Comparison of ENCODE assay signal across 9 cellular contexts in the genomic region with DNA sequence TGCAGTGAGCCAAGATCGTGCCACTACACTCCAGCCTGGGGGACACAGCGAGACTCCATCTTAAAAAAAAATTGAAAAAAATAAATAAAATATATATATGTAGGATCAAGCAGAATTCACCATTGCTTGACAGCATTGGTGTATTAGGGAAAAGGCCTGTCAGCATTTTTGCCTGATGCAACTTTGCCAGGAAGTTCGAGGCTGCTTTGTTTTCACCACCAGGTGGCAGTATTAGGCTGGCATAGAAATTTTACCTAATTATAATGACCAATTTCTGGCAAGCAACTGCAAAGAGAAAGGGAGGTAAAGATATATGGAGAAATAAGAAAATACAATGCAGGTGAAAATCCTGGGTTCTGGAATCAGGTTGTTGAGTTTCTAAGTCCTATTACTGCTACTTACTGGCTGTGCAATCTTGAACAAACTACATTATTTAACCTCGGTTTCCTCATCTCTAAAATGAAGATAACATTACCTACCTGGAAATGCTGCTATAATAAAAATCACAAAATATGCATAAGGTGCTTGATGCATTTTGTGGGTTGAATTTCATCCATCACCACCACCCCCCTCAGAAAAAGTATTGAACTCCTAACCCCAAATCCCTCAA. TPM values are rescaled to one million over a fixed set of nuclear protein-coding genes. Genes with fewer than 3 reads are reported as not detected.
A peak's percentile ranks its signal among the peaks of the same experiment; 100 is the strongest.
DNase-seq lines count a peak whose midpoint lies in the region; ATAC-seq, FAIRE-seq and TF ChIP-seq lines count a peak whose summit lies in the region.
"Had no signal": no experiment of that assay in that cellular context is flagged by ENCODE, and none has a peak within 500 bp of the region (broad histone marks: within the 10 kb centered on the region; RNA-seq: fewer than 3 reads in every experiment).

No MANE protein-coding gene starts in this region.

- H3K4me3 ChIP-seq in colonic mucosa, result no peak overlapping the region
- no peak overlapping the region for H3K4me3 ChIP-seq in HepG2 (replicated peaks in 1 of 3; ENCODE audit: insufficient read depth in 1 of 3, low read depth in 2 of 3, low read length in 3 of 3)
- H3K4me3 ChIP-seq: skin epidermis had no signal

- no peak for TF ChIP-seq EP300 in HepG2 (IDR thresholded peaks at IDR 0.05; ENCODE audit: low read depth in 2 of 2, low read length in 2 of 2)
- TF ChIP-seq EP300 in HepG2 (CRISPR knock-in tag; IDR thresholded peaks at IDR 0.05; ENCODE audit: borderline replicate concordance), result no peak

- H3K9me3 ChIP-seq in colonic mucosa, result no peaks in the 10 kb centered on the region
- H3K9me3 ChIP-seq in HepG2 (ENCODE audit: low read length), result no peaks in the 10 kb centered on the region

- H3K36me3 ChIP-seq in colonic mucosa (no peaks in the 10 kb centered on the region), HepG2 (replicated peaks in 1 of 2; ENCODE audit: control insufficient read depth in 1 of 2, insufficient read depth in 2 of 2, low read length in 2 of 2) (no peaks in the 10 kb centered on the region)

- no peak for TF ChIP-seq POLR2A in H54 (IDR thresholded peaks at IDR 0.05; ENCODE audit: low read depth, low read length)
- no peak for TF ChIP-seq POLR2A in HepG2 (IDR thresholded peaks at IDR 0.05; ENCODE audit: insufficient read depth in 1 of 2, low read depth in 2 of 2, low read length in 2 of 2)

- no peak overlapping the region for H2AFZ ChIP-seq in HepG2 (ENCODE audit: low read length)

- H3K9ac ChIP-seq in colonic mucosa (ENCODE audit: low read depth in 2 of 2, low read length in 2 of 2) (no peak overlapping the region), HepG2 (ENCODE audit: insufficient read depth, low read depth, low read length) (no peak overlapping the region)

- POLR2A ChIA-PET in HepG2 (lab: Yijun Ruan, JAX), result no interaction called here

- TF ChIP-seq CTCF in AG09319 (IDR thresholded peaks at IDR 0.05; ENCODE audit: low read depth, low read length), result peak; percentile 81
- TF ChIP-seq CTCF in colonic mucosa (IDR thresholded peaks at IDR 0.05), result peak; percentile 96
- peak; percentile 75 for TF ChIP-seq CTCF in HepG2 (CRISPR knock-in tag; IDR thresholded peaks at IDR 0.05)

- peak; percentile 49; the same call in 1 of the 2 replicates for TF ChIP-seq RAD21 in HepG2 (CRISPR knock-in tag; IDR thresholded peaks at IDR 0.05)

- H3K27me3 ChIP-seq in colonic mucosa (no peaks in the 10 kb centered on the region), HepG2 (ENCODE audit: control insufficient read depth in 1 of 2, insufficient read depth in 2 of 2, low read length in 2 of 2) (no peaks in the 10 kb centered on the region)

- no peaks in the 10 kb centered on the region for H3K79me2 ChIP-seq in HepG2 (ENCODE audit: insufficient read depth, low read length)

- no TSS peak for BruUV-seq in HepG2 (replicated peaks; lab: Mats Ljungman, UMichigan)

- H3K4me1 ChIP-seq in colonic mucosa, result no peaks in the 10 kb centered on the region
- H3K4me1 ChIP-seq in HepG2 (ENCODE audit: insufficient read depth, low read length), result peaks cover 62% of the 10 kb centered on the region

- intact Hi-C loops in colonic mucosa (cut with DNase I) (loop anchor here (5.0 kb wide), 1 partner anchor 277 kb away; no protein-coding TSS in a partner anchor), HepG2 (cut with micrococcal nuclease; ENCODE audit: unreplicated experiment) (loop anchor here (1.0 kb wide), 2 partner anchors 212 to 276 kb away; no protein-coding TSS in a partner anchor)

- H3K27ac ChIP-seq in colonic mucosa (no peak overlapping the region), HepG2 (ENCODE audit: extremely low read length, insufficient read depth, low read length) (no peak overlapping the region)
- H3K27ac ChIP-seq: skin epidermis had no signal

- H3K4me2 ChIP-seq in HepG2 (ENCODE audit: low read depth, low read length), result no peak overlapping the region

- in situ Hi-C loops in HepG2 (cut with HindIII; ENCODE audit: extremely low pct_ligation_motif_present, low pct_unique_long_range_greater_than_20kb), result no loop called here

- ATAC-seq in HepG2 (0 out of 3 replicates have a peak, but pooled peaks have one; percentile 14), HG02763 (IDR thresholded peaks at IDR 0.05; ENCODE audit: unreplicated experiment) (no peak)

- H4K20me1 ChIP-seq in HepG2 (ENCODE audit: insufficient read depth, low read length), result no peaks in the 10 kb centered on the region

- no peak for DNase-seq in AG09319 (ENCODE audit: extremely low read depth, low read depth)
- no peak for DNase-seq in H54 (ENCODE audit: insufficient read length, low spot score)
- DNase-seq in NCI-H526 (lab: John Stamatoyannopoulos, UW), result peak; percentile 65 to 93
- peak; percentile 73 for DNase-seq in activated CD4-positive, alpha-beta T cell treated with anti-CD3 and anti-CD28 coated beads for 48 hours
- DNase-seq in colonic mucosa, result peak; percentile 73
- peak; percentile 39 for DNase-seq in HepG2 (ENCODE audit: low spot score)
- peak; percentile 28 for DNase-seq in stimulated activated CD8-positive, alpha-beta memory T cell treated with anti-CD3 and anti-CD28 coated beads, Interleukin-4, amount 100 ng/mL, for 24 hours (ENCODE audit: low read depth)

- 33% methylated on average over 4 of the region's 4 CpGs for WGBS in HepG2 (ENCODE audit: low lambda C conversion rate)

- FAIRE-seq in H54 (lab: Jason Lieb, UNC), result peak; percentile 41
- peak; percentile 70 for FAIRE-seq in HepG2 (lab: Jason Lieb, UNC)

- CTCF ChIA-PET in HepG2 (lab: Yijun Ruan, JAX; ENCODE audit: low intra/inter-chr PET ratio, low total read pairs), result interaction anchor here (1.0 to 2.6 kb wide), 3 partner anchors 37 to 286 kb away, joined by 3 to 16 read pairs (median 6); a partner anchor contains a TSS

RNA-seq across cellular contexts. Expression of a gene that starts 24.7 kb away (rescaled TPM):
- total RNA-seq in colonic mucosa (1 to 10 TPM in 1 of 2 donors, under 1 TPM in 1; 0.99 to 9.0 TPM), HepG2 (2016; rRNA removed; fragmentation: Illumina TruSeq; extraction: Trizol) (not detected in 2 replicates)
- not detected in 2 replicates for total RNA-seq in HepG2 (2016; cell fraction: cytosol; rRNA removed; fragmentation: Illumina TruSeq; extraction: Trizol; ENCODE audit: low read depth)
- 0.13 TPM in 1 of 2 replicates, not detected in the other for total RNA-seq in HepG2 (2016; cell fraction: insoluble cytoplasmic fraction; rRNA removed; fragmentation: Illumina TruSeq; extraction: Trizol)
- 0.15 and 0.21 TPM in 2 replicates for total RNA-seq in HepG2 (2016; cell fraction: membrane; rRNA removed; fragmentation: Illumina TruSeq; extraction: Trizol)
- 0.16 and 0.22 TPM in 2 replicates for total RNA-seq in HepG2 (2016; cell fraction: nucleus; rRNA removed; fragmentation: Illumina TruSeq; extraction: Trizol)
- 0.17 and 0.29 TPM in 2 replicates for polyA plus RNA-seq in HepG2 (2011; rRNA removed)
- 0.11 and 0.12 TPM in 2 replicates for polyA plus RNA-seq in HepG2 (2011; cell fraction: cytosol; rRNA removed)
- polyA plus RNA-seq in HepG2 (2011; cell fraction: nucleus; rRNA removed), result not detected in 2 replicates
- polyA plus RNA-seq in HepG2 (2012), result 0.11 TPM in 1 of 2 replicates, not detected in the other
- polyA plus RNA-seq in HepG2 (2016; cell fraction: cytosol; fragmentation: Illumina TruSeq; extraction: Trizol; ENCODE audit: low read depth), result 0.07 and 0.15 TPM in 2 replicates
- not detected in 2 replicates for polyA plus RNA-seq in HepG2 (2016; cell fraction: insoluble cytoplasmic fraction; fragmentation: Illumina TruSeq; extraction: Trizol; ENCODE audit: low read depth)
- polyA plus RNA-seq in HepG2 (2016; cell fraction: membrane; fragmentation: Illumina TruSeq; extraction: Trizol; ENCODE audit: low read depth), result 0.20 TPM in 1 of 2 replicates, not detected in the other
- polyA plus RNA-seq in HepG2 (2016; cell fraction: nucleus; fragmentation: Illumina TruSeq; extraction: Trizol; ENCODE audit: insufficient read depth, low read depth), result not detected in 2 replicates
- 0.10 TPM in 1 of 2 replicates, not detected in the other for polyA minus RNA-seq in HepG2 (2011; rRNA and poly(A)+ RNA removed; ENCODE audit: low replicate concordance)
- polyA minus RNA-seq in HepG2 (2011; cell fraction: cytosol; rRNA and poly(A)+ RNA removed), result not detected in 2 replicates
- 0.37 TPM in 1 of 2 replicates, not detected in the other for polyA minus RNA-seq in HepG2 (2011; cell fraction: nucleus; rRNA and poly(A)+ RNA removed)

RNA-seq across cellular contexts. Expression of a gene that starts 37.0 kb away (rescaled TPM):
- total RNA-seq in colonic mucosa, result 10 to 100 TPM; 16.2 to 21.3 TPM
- 8.1 and 11.0 TPM in 2 replicates for total RNA-seq in HepG2 (2016; rRNA removed; fragmentation: Illumina TruSeq; extraction: Trizol)
- total RNA-seq in HepG2 (2016; cell fraction: cytosol; rRNA removed; fragmentation: Illumina TruSeq; extraction: Trizol; ENCODE audit: low read depth), result 1.0 and 1.2 TPM in 2 replicates
- total RNA-seq in HepG2 (2016; cell fraction: insoluble cytoplasmic fraction; rRNA removed; fragmentation: Illumina TruSeq; extraction: Trizol), result 8.6 and 10.1 TPM in 2 replicates
- total RNA-seq in HepG2 (2016; cell fraction: membrane; rRNA removed; fragmentation: Illumina TruSeq; extraction: Trizol), result 4.9 TPM in 2 replicates
- total RNA-seq in HepG2 (2016; cell fraction: nucleus; rRNA removed; fragmentation: Illumina TruSeq; extraction: Trizol), result 7.5 and 8.5 TPM in 2 replicates
- polyA plus RNA-seq in HepG2 (2011; rRNA removed), result 11.5 and 15.4 TPM in 2 replicates
- 7.5 and 8.1 TPM in 2 replicates for polyA plus RNA-seq in HepG2 (2011; cell fraction: cytosol; rRNA removed)
- 6.6 and 9.5 TPM in 2 replicates for polyA plus RNA-seq in HepG2 (2011; cell fraction: nucleus; rRNA removed)
- polyA plus RNA-seq in HepG2 (2012), result 7.1 and 8.4 TPM in 2 replicates
- polyA plus RNA-seq in HepG2 (2016; cell fraction: cytosol; fragmentation: Illumina TruSeq; extraction: Trizol; ENCODE audit: low read depth), result 0.48 and 0.64 TPM in 2 replicates
- polyA plus RNA-seq in HepG2 (2016; cell fraction: insoluble cytoplasmic fraction; fragmentation: Illumina TruSeq; extraction: Trizol; ENCODE audit: low read depth), result 7.0 and 8.4 TPM in 2 replicates
- polyA plus RNA-seq in HepG2 (2016; cell fraction: membrane; fragmentation: Illumina TruSeq; extraction: Trizol; ENCODE audit: low read depth), result 1.7 and 2.0 TPM in 2 replicates
- polyA plus RNA-seq in HepG2 (2016; cell fraction: nucleus; fragmentation: Illumina TruSeq; extraction: Trizol; ENCODE audit: insufficient read depth, low read depth), result 7.7 and 13.1 TPM in 2 replicates
- 21.7 and 23.9 TPM in 2 replicates for polyA minus RNA-seq in HepG2 (2011; rRNA and poly(A)+ RNA removed; ENCODE audit: low replicate concordance)
- 8.0 and 8.5 TPM in 2 replicates for polyA minus RNA-seq in HepG2 (2011; cell fraction: cytosol; rRNA and poly(A)+ RNA removed)
- 10.3 and 10.8 TPM in 2 replicates for polyA minus RNA-seq in HepG2 (2011; cell fraction: nucleus; rRNA and poly(A)+ RNA removed)

RNA-seq across cellular contexts. Expression of a gene that starts 50.6 kb away (rescaled TPM):
- total RNA-seq in colonic mucosa (not detected), HepG2 (2016; rRNA removed; fragmentation: Illumina TruSeq; extraction: Trizol) (not detected in 2 replicates)
- not detected in 2 replicates for total RNA-seq in HepG2 (2016; cell fraction: cytosol; rRNA removed; fragmentation: Illumina TruSeq; extraction: Trizol; ENCODE audit: low read depth)
- not detected in 2 replicates for total RNA-seq in HepG2 (2016; cell fraction: insoluble cytoplasmic fraction; rRNA removed; fragmentation: Illumina TruSeq; extraction: Trizol)
- total RNA-seq in HepG2 (2016; cell fraction: membrane; rRNA removed; fragmentation: Illumina TruSeq; extraction: Trizol), result not detected in 2 replicates
- total RNA-seq in HepG2 (2016; cell fraction: nucleus; rRNA removed; fragmentation: Illumina TruSeq; extraction: Trizol), result not detected in 2 replicates
- polyA plus RNA-seq in HepG2 (2011; rRNA removed), result not detected in 2 replicates
- polyA plus RNA-seq in HepG2 (2011; cell fraction: cytosol; rRNA removed), result not detected in 2 replicates
- polyA plus RNA-seq in HepG2 (2011; cell fraction: nucleus; rRNA removed), result not detected in 2 replicates
- not detected in 2 replicates for polyA plus RNA-seq in HepG2 (2012)
- not detected in 2 replicates for polyA plus RNA-seq in HepG2 (2016; cell fraction: cytosol; fragmentation: Illumina TruSeq; extraction: Trizol; ENCODE audit: low read depth)
- not detected in 2 replicates for polyA plus RNA-seq in HepG2 (2016; cell fraction: insoluble cytoplasmic fraction; fragmentation: Illumina TruSeq; extraction: Trizol; ENCODE audit: low read depth)
- polyA plus RNA-seq in HepG2 (2016; cell fraction: membrane; fragmentation: Illumina TruSeq; extraction: Trizol; ENCODE audit: low read depth), result not detected in 2 replicates
- not detected in 2 replicates for polyA plus RNA-seq in HepG2 (2016; cell fraction: nucleus; fragmentation: Illumina TruSeq; extraction: Trizol; ENCODE audit: insufficient read depth, low read depth)
- polyA minus RNA-seq in HepG2 (2011; rRNA and poly(A)+ RNA removed; ENCODE audit: low replicate concordance), result not detected in 2 replicates
- not detected in 2 replicates for polyA minus RNA-seq in HepG2 (2011; cell fraction: cytosol; rRNA and poly(A)+ RNA removed)
- not detected in 2 replicates for polyA minus RNA-seq in HepG2 (2011; cell fraction: nucleus; rRNA and poly(A)+ RNA removed)

RNA-seq across cellular contexts. Expression of a gene that starts 53.0 kb away (rescaled TPM):
- total RNA-seq in colonic mucosa, result not detected
- total RNA-seq in HepG2 (2016; rRNA removed; fragmentation: Illumina TruSeq; extraction: Trizol), result not detected in 2 replicates
- not detected in 2 replicates for total RNA-seq in HepG2 (2016; cell fraction: cytosol; rRNA removed; fragmentation: Illumina TruSeq; extraction: Trizol; ENCODE audit: low read depth)
- total RNA-seq in HepG2 (2016; cell fraction: insoluble cytoplasmic fraction; rRNA removed; fragmentation: Illumina TruSeq; extraction: Trizol), result not detected in 2 replicates
- total RNA-seq in HepG2 (2016; cell fraction: membrane; rRNA removed; fragmentation: Illumina TruSeq; extraction: Trizol), result not detected in 2 replicates
- total RNA-seq in HepG2 (2016; cell fraction: nucleus; rRNA removed; fragmentation: Illumina TruSeq; extraction: Trizol), result not detected in 2 replicates
- polyA plus RNA-seq in HepG2 (2011; rRNA removed), result not detected in 2 replicates
- polyA plus RNA-seq in HepG2 (2011; cell fraction: cytosol; rRNA removed), result not detected in 2 replicates
- not detected in 2 replicates for polyA plus RNA-seq in HepG2 (2011; cell fraction: nucleus; rRNA removed)
- not detected in 2 replicates for polyA plus RNA-seq in HepG2 (2012)
- polyA plus RNA-seq in HepG2 (2016; cell fraction: cytosol; fragmentation: Illumina TruSeq; extraction: Trizol; ENCODE audit: low read depth), result not detected in 2 replicates
- polyA plus RNA-seq in HepG2 (2016; cell fraction: insoluble cytoplasmic fraction; fragmentation: Illumina TruSeq; extraction: Trizol; ENCODE audit: low read depth), result not detected in 2 replicates
- not detected in 2 replicates for polyA plus RNA-seq in HepG2 (2016; cell fraction: membrane; fragmentation: Illumina TruSeq; extraction: Trizol; ENCODE audit: low read depth)
- not detected in 2 replicates for polyA plus RNA-seq in HepG2 (2016; cell fraction: nucleus; fragmentation: Illumina TruSeq; extraction: Trizol; ENCODE audit: insufficient read depth, low read depth)
- not detected in 2 replicates for polyA minus RNA-seq in HepG2 (2011; rRNA and poly(A)+ RNA removed; ENCODE audit: low replicate concordance)
- not detected in 2 replicates for polyA minus RNA-seq in HepG2 (2011; cell fraction: cytosol; rRNA and poly(A)+ RNA removed)
- not detected in 2 replicates for polyA minus RNA-seq in HepG2 (2011; cell fraction: nucleus; rRNA and poly(A)+ RNA removed)

Comparison
In these comparisons a context has a peak if more than half of its experiments do, and no peak if none do; other contexts are left out.
1. DNase-seq: peak in NCI-H526 (2 of 2), activated CD4-positive, alpha-beta T cell treated with anti-CD3 and anti-CD28 coated beads for 48 hours (single experiment), colonic mucosa (single experiment), HepG2 (single experiment) and stimulated activated CD8-positive, alpha-beta memory T cell treated with anti-CD3 and anti-CD28 coated beads, Interleukin-4, amount 100 ng/mL, for 24 hours (single experiment); none in AG09319 (single experiment) and H54 (single experiment).
2. Peak in every context shown above with its lines, with median percentiles within 50 percentile points of each other: CTCF ChIP-seq.